Comparison of ENCODE assay signal across 2 cellular contexts in the genomic region with DNA sequence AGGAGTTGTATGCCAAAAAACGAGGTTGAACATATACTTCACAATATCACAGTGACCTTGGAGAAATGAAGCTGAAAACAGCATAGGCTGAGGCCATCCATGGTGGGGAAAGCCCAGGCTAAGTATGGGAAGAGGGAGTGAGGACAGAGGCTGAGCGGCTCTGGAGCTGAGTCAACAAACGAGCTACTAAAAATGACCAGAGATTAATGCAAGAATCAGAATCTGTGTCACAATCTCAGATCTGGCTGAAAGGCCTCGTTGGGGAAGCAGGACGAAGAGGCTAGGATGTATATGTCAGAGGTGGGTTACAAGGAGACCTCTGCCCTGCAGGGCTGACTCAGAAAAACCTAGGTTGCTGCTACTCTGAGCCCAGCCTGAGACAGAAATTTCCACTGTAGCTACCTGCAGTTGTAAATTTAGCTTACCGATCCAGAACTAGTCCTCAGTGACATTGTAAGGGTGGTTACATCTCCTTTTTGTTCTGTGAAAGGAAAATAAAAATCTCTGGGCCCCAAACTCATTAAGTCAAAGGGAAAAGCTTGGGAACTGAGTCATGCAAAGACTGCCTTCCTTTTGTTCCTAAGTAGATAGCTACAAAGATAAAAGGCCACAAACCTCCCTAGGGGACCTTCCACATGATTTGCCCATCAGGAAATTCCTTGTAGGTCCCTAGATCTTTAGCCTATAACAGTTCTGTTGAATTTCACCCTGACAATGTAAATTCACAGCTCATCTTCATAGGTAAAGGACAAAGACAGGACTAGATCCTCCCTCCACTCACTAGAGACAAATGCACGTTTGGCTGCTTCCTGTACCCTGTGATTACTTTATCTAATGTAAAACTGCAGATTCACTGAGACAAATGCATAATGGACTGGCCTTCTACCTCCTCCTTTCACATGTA.
TF ChIP-seq lines count a peak whose summit lies in the region.

No MANE protein-coding gene starts in this region.

TF ChIP-seq in SK-N-SH, 30 proteins besides CTCF, POLR2A, EP300 and RAD21 (continued from another document and continues in another):
- TF ChIP-seq GATA2 (CRISPR knock-in tag; IDR thresholded peaks at IDR 0.05) (no peak), RCOR1 (IDR thresholded peaks at IDR 0.05; ENCODE audit: low read length) (no peak), GABPA (IDR thresholded peaks at IDR 0.05; ENCODE audit: low read depth) (no peak), TCF12 (IDR thresholded peaks at IDR 0.05) (peak; percentile 72), RXRA (IDR thresholded peaks at IDR 0.05; ENCODE audit: borderline replicate concordance, low read depth) (peak; percentile 61; the same call in 1 of the 2 replicates), FOXM1 (IDR thresholded peaks at IDR 0.05; ENCODE audit: low read depth) (no peak), POLR2AphosphoS5 (IDR thresholded peaks at IDR 0.05; ENCODE audit: low read depth, low read length) (peak; percentile 11; the same call in 1 of the 2 replicates), YY1 (IDR thresholded peaks at IDR 0.05; ENCODE audit: low read depth) (no peak), FOSL2 (IDR thresholded peaks at IDR 0.05; ENCODE audit: borderline replicate concordance, low read depth) (peak; percentile 64), JUND (IDR thresholded peaks at IDR 0.05) (peak; percentile 85), MEF2A (IDR thresholded peaks at IDR 0.05; ENCODE audit: borderline replicate concordance, low read depth) (no peak), EZH2phosphoT487 (IDR thresholded peaks at IDR 0.05; ENCODE audit: borderline replicate concordance, low read depth) (no peak), SMC3 (IDR thresholded peaks at IDR 0.05; ENCODE audit: low read depth, low read length) (no peak), NRF1 (IDR thresholded peaks at IDR 0.05; ENCODE audit: low read depth, low read length) (no peak), SIN3A (IDR thresholded peaks at IDR 0.05; ENCODE audit: borderline replicate concordance, low read depth, low read length) (no peak), TEAD4 (IDR thresholded peaks at IDR 0.05; ENCODE audit: borderline replicate concordance, insufficient read depth) (0 out of 2 replicates have a peak, but pooled peaks have one; percentile 32), RFX5 (IDR thresholded peaks at IDR 0.05; ENCODE audit: low read length) (no peak), ELF1 (IDR thresholded peaks at IDR 0.05) (no peak)
- TF ChIP-seq, protein P1, sequence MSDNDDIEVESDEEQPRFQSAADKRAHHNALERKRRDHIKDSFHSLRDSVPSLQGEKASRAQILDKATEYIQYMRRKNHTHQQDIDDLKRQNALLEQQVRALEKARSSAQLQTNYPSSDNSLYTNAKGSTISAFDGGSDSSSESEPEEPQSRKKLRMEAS (IDR thresholded peaks at IDR 0.05; ENCODE audit: low read depth): 0 out of 2 replicates have a peak, but pooled peaks have one; percentile 10
- TF ChIP-seq, protein P2, sequence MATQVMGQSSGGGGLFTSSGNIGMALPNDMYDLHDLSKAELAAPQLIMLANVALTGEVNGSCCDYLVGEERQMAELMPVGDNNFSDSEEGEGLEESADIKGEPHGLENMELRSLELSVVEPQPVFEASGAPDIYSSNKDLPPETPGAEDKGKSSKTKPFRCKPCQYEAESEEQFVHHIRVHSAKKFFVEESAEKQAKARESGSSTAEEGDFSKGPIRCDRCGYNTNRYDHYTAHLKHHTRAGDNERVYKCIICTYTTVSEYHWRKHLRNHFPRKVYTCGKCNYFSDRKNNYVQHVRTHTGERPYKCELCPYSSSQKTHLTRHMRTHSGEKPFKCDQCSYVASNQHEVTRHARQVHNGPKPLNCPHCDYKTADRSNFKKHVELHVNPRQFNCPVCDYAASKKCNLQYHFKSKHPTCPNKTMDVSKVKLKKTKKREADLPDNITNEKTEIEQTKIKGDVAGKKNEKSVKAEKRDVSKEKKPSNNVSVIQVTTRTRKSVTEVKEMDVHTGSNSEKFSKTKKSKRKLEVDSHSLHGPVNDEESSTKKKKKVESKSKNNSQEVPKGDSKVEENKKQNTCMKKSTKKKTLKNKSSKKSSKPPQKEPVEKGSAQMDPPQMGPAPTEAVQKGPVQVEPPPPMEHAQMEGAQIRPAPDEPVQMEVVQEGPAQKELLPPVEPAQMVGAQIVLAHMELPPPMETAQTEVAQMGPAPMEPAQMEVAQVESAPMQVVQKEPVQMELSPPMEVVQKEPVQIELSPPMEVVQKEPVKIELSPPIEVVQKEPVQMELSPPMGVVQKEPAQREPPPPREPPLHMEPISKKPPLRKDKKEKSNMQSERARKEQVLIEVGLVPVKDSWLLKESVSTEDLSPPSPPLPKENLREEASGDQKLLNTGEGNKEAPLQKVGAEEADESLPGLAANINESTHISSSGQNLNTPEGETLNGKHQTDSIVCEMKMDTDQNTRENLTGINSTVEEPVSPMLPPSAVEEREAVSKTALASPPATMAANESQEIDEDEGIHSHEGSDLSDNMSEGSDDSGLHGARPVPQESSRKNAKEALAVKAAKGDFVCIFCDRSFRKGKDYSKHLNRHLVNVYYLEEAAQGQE (IDR thresholded peaks at IDR 0.05; ENCODE audit: low read depth, low read length): no peak
- TF ChIP-seq, protein P3, sequence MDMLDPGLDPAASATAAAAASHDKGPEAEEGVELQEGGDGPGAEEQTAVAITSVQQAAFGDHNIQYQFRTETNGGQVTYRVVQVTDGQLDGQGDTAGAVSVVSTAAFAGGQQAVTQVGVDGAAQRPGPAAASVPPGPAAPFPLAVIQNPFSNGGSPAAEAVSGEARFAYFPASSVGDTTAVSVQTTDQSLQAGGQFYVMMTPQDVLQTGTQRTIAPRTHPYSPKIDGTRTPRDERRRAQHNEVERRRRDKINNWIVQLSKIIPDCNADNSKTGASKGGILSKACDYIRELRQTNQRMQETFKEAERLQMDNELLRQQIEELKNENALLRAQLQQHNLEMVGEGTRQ (IDR thresholded peaks at IDR 0.05; ENCODE audit: borderline replicate concordance, low read depth, low read length): no peak
- TF ChIP-seq, protein P4, sequence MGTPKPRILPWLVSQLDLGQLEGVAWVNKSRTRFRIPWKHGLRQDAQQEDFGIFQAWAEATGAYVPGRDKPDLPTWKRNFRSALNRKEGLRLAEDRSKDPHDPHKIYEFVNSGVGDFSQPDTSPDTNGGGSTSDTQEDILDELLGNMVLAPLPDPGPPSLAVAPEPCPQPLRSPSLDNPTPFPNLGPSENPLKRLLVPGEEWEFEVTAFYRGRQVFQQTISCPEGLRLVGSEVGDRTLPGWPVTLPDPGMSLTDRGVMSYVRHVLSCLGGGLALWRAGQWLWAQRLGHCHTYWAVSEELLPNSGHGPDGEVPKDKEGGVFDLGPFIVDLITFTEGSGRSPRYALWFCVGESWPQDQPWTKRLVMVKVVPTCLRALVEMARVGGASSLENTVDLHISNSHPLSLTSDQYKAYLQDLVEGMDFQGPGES (IDR thresholded peaks at IDR 0.05; ENCODE audit: low read depth, low read length): no peak
- TF ChIP-seq, protein P5, sequence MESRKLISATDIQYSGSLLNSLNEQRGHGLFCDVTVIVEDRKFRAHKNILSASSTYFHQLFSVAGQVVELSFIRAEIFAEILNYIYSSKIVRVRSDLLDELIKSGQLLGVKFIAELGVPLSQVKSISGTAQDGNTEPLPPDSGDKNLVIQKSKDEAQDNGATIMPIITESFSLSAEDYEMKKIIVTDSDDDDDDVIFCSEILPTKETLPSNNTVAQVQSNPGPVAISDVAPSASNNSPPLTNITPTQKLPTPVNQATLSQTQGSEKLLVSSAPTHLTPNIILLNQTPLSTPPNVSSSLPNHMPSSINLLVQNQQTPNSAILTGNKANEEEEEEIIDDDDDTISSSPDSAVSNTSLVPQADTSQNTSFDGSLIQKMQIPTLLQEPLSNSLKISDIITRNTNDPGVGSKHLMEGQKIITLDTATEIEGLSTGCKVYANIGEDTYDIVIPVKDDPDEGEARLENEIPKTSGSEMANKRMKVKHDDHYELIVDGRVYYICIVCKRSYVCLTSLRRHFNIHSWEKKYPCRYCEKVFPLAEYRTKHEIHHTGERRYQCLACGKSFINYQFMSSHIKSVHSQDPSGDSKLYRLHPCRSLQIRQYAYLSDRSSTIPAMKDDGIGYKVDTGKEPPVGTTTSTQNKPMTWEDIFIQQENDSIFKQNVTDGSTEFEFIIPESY (IDR thresholded peaks at IDR 0.05; ENCODE audit: borderline replicate concordance, low read depth): no peak

TF ChIP-seq in PFSK-1, 5 proteins besides CTCF, POLR2A, EP300 and RAD21 (continued from another document):
- no peak for TF ChIP-seq FOXP2 (optimal IDR thresholded peaks at IDR 0.05; ENCODE audit: borderline replicate concordance, extremely low read depth, extremely low read length, insufficient read depth)
